Comparison of ENCODE assay signal across 8 cellular contexts in genomic region chr12:94873368-94874085, GRCh38.
DNase-seq lines count a peak whose midpoint lies in the region; ATAC-seq lines count a peak whose summit lies in the region.

No MANE protein-coding gene starts in this region.

- in situ Hi-C loops in GM23248 (cut with MboI), result no loop called here

- H3K9ac ChIP-seq in GM23248, result no peak overlapping the region

- no peaks in the 10 kb centered on the region for H3F3A ChIP-seq in GM23248 (ENCODE audit: insufficient read depth)

- H3K4me3 ChIP-seq in GM23248 (peak overlapping the region; percentile 53), MG63 (peak overlapping the region; percentile 29; the same call in 1 of the 2 replicates)

- H3K9me2 ChIP-seq in GM23248 (ENCODE audit: insufficient read depth), result no peaks in the 10 kb centered on the region

- no peaks in the 10 kb centered on the region for H3K4me1 ChIP-seq in GM23248 (ENCODE audit: insufficient read depth)

- no peak overlapping the region for H2AFZ ChIP-seq in GM23248

- peaks cover 56% of the 10 kb centered on the region for H3K27me3 ChIP-seq in GM23248 (replicated peaks; ENCODE audit: insufficient read depth)
- peaks cover 17% of the 10 kb centered on the region for H3K27me3 ChIP-seq in MG63

- no peaks in the 10 kb centered on the region for H3K9me3 Mint-ChIP-seq in activated CD4-positive, alpha-beta T cell treated with anti-CD3 and anti-CD28 coated beads, Interleukin-2, amount 10 ng/mL, durations not matched to agents 24 days and 14 days
- H3K9me3 Mint-ChIP-seq in effector memory CD8-positive, alpha-beta T cell, result no peaks in the 10 kb centered on the region
- H3K9me3 Mint-ChIP-seq in naive B cell, result no peaks in the 10 kb centered on the region
- no peaks in the 10 kb centered on the region for H3K9me3 Mint-ChIP-seq in T-helper 2 cell treated with Interferon-gamma antibody and Interleukin-4, amounts not matched to agents 5 μg/mL and 100 μg/mL, for 36 hours

- peak overlapping the region; percentile 47 for H3K4me2 ChIP-seq in GM23248 (ENCODE audit: unreplicated experiment)

- H3K36me3 ChIP-seq in GM23248 (ENCODE audit: low read depth), result no peaks in the 10 kb centered on the region
- no peaks in the 10 kb centered on the region for H3K36me3 ChIP-seq in MG63

- H3K79me2 ChIP-seq in GM23248 (ENCODE audit: insufficient read depth), result no peaks in the 10 kb centered on the region

- no peak for DNase-seq in activated CD4-positive, alpha-beta T cell treated with anti-CD3 and anti-CD28 coated beads, Interleukin-2, amount 10 ng/mL, durations not matched to agents 24 days and 14 days
- DNase-seq in activated CD4-positive, alpha-beta T cell treated with anti-CD3 and anti-CD28 coated beads, Interleukin-2, amount 50 U/mL, for 1 hour, result no peak
- DNase-seq in GM23248 (peak; percentile 33), MG63 (peak; percentile 33), naive B cell (peak; percentile 18)
- no peak for DNase-seq in effector memory CD8-positive, alpha-beta T cell
- DNase-seq in stimulated activated naive CD4-positive, alpha-beta T cell treated with Interleukin-2 at 50 U/mL for 16 hours (lab: John Stamatoyannopoulos, UW), result no peak
- no peak for DNase-seq in T-helper 2 cell treated with Interferon-gamma antibody and Interleukin-4, amounts not matched to agents 5 μg/mL and 100 μg/mL, for 36 hours (ENCODE audit: low spot score)

- H3K36me3 Mint-ChIP-seq in activated CD4-positive, alpha-beta T cell treated with anti-CD3 and anti-CD28 coated beads, Interleukin-2, amount 10 ng/mL, durations not matched to agents 24 days and 14 days (ENCODE audit: low read depth), result no peaks in the 10 kb centered on the region
- peaks cover 3% of the 10 kb centered on the region for H3K36me3 Mint-ChIP-seq in effector memory CD8-positive, alpha-beta T cell (ENCODE audit: insufficient read depth)
- H3K36me3 Mint-ChIP-seq in naive B cell, result no peaks in the 10 kb centered on the region
- no peaks in the 10 kb centered on the region for H3K36me3 Mint-ChIP-seq in T-helper 2 cell treated with Interferon-gamma antibody and Interleukin-4, amounts not matched to agents 5 μg/mL and 100 μg/mL, for 36 hours (ENCODE audit: low read depth)

- H3K27ac ChIP-seq in GM23248, result no peak overlapping the region

- WGBS in GM23248 (ENCODE audit: low coverage in 1 of 2, low lambda C conversion rate in 2 of 2, missing lambda C conversion rate in 2 of 2), 2 experiments, result 1 to 5% methylated on average over 11 to 44 of the region's 93 CpGs

- H3K4me1 Mint-ChIP-seq in activated CD4-positive, alpha-beta T cell treated with anti-CD3 and anti-CD28 coated beads, Interleukin-2, amount 10 ng/mL, durations not matched to agents 24 days and 14 days, result peaks cover 4% of the 10 kb centered on the region
- H3K4me1 Mint-ChIP-seq in effector memory CD8-positive, alpha-beta T cell (ENCODE audit: low read depth in 2 of 2), result peaks cover 12 to 15% of the 10 kb centered on the region in 2 donors
- peaks cover 28 to 40% (median 30%) of the 10 kb centered on the region in 3 donors for H3K4me1 Mint-ChIP-seq in naive B cell
- H3K4me1 Mint-ChIP-seq in T-helper 2 cell treated with Interferon-gamma antibody and Interleukin-4, amounts not matched to agents 5 μg/mL and 100 μg/mL, for 36 hours (ENCODE audit: low read depth), result peaks cover 7% of the 10 kb centered on the region

- H3K9me3 ChIP-seq in GM23248 (ENCODE audit: low read depth), result no peaks in the 10 kb centered on the region
- H3K9me3 ChIP-seq in MG63, result no peaks in the 10 kb centered on the region

- intact Hi-C loops in activated CD4-positive, alpha-beta T cell treated with anti-CD3 and anti-CD28 coated beads, Interleukin-2, amount 10 ng/mL, durations not matched to agents 24 days and 14 days (cut with micrococcal nuclease), result no loop called here

- peaks cover 53% of the 10 kb centered on the region for H3K27me3 Mint-ChIP-seq in activated CD4-positive, alpha-beta T cell treated with anti-CD3 and anti-CD28 coated beads, Interleukin-2, amount 10 ng/mL, durations not matched to agents 24 days and 14 days
- peaks cover 77 to 80% of the 10 kb centered on the region in 2 donors for H3K27me3 Mint-ChIP-seq in effector memory CD8-positive, alpha-beta T cell
- H3K27me3 Mint-ChIP-seq in naive B cell, result peaks cover 33 to 59% (median 45%) of the 10 kb centered on the region in 3 donors
- H3K27me3 Mint-ChIP-seq in T-helper 2 cell treated with Interferon-gamma antibody and Interleukin-4, amounts not matched to agents 5 μg/mL and 100 μg/mL, for 36 hours (ENCODE audit: low read depth), result peaks cover 49% of the 10 kb centered on the region

- H3K27ac Mint-ChIP-seq in activated CD4-positive, alpha-beta T cell treated with anti-CD3 and anti-CD28 coated beads, Interleukin-2, amount 10 ng/mL, durations not matched to agents 24 days and 14 days, result no peak overlapping the region
- H3K27ac Mint-ChIP-seq in effector memory CD8-positive, alpha-beta T cell, result peak overlapping the region in 1 of 2 donors; percentile 54
- H3K27ac Mint-ChIP-seq in naive B cell, result no peak overlapping the region
- no peak overlapping the region for H3K27ac Mint-ChIP-seq in T-helper 2 cell treated with Interferon-gamma antibody and Interleukin-4, amounts not matched to agents 5 μg/mL and 100 μg/mL, for 36 hours

- H3K4me3 Mint-ChIP-seq in activated CD4-positive, alpha-beta T cell treated with anti-CD3 and anti-CD28 coated beads, Interleukin-2, amount 10 ng/mL, durations not matched to agents 24 days and 14 days, result peak overlapping the region; percentile 43
- H3K4me3 Mint-ChIP-seq in effector memory CD8-positive, alpha-beta T cell, result peak overlapping the region; percentile 81 to 83
- H3K4me3 Mint-ChIP-seq in naive B cell, result peak overlapping the region; percentile 78 to 94 (median 88)
- H3K4me3 Mint-ChIP-seq in T-helper 2 cell treated with Interferon-gamma antibody and Interleukin-4, amounts not matched to agents 5 μg/mL and 100 μg/mL, for 36 hours, result no peak overlapping the region

- peak; percentile 37 for ATAC-seq in effector memory CD8-positive, alpha-beta T cell (replicated peaks)
- peak; percentile 39 to 49 for ATAC-seq in naive B cell (ENCODE audit: low read depth in 2 of 2)

- no peaks in the 10 kb centered on the region for H4K20me1 ChIP-seq in GM23248 (ENCODE audit: insufficient read depth)

Comparison
In these comparisons a context has a peak if more than half of its experiments do, and no peak if none do; other contexts are left out.
1. DNase-seq: peak in GM23248 (single experiment), MG63 (single experiment) and naive B cell (single experiment); none in activated CD4-positive, alpha-beta T cell treated with anti-CD3 and anti-CD28 coated beads, Interleukin-2, amount 10 ng/mL, durations not matched to agents 24 days and 14 days (single experiment), activated CD4-positive, alpha-beta T cell treated with anti-CD3 and anti-CD28 coated beads, Interleukin-2, amount 50 U/mL, for 1 hour (single experiment), effector memory CD8-positive, alpha-beta T cell (0 of 3), stimulated activated naive CD4-positive, alpha-beta T cell treated with Interleukin-2 at 50 U/mL for 16 hours (single experiment) and T-helper 2 cell treated with Interferon-gamma antibody and Interleukin-4, amounts not matched to agents 5 μg/mL and 100 μg/mL, for 36 hours (single experiment).